Comparison of ENCODE assay signal across 8 cellular contexts in the genomic region with DNA sequence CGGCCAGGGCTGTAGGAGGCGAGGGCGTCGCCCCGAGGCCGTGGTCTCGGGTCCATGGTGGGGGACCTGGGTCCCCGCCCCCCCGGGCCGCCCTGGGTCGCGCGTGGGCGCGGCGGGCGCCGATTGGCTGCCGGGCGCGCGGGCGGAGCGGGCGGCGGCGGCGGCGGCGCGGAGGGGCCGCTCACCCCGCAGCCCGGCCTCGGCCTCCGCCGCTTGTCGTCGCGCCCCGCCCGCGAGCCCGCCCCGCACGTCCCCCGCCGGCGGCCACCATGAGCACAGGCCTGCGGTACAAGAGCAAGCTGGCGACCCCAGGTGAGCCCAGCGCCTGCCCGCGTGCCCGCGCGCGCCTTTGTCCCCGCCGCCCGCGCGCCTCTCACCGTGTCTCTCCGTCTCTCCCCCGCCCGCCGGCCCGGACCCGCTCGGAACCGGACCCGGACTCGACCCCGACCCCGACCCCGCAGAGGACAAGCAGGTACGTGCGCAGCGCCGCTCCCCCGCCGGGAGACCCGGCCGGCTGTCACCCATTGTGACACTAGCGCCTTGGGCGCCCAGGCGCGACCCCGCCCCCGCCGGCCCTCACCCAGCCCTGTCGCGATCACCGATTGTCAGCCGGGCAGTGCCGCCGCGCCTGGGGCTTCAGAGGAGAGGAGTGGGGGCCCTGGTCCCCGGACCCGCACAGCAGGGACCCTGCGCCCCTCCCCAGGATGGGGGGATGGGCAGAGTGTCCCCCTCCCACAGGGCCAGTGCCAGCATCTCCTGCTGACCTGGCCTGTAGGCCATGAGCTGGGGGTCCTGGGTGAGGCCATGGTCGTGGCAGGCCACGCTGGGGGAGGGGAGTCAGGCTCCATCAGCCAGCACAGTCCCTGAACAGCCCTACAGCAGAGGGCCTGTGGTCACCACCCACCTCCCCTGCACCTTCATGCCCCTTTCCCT. TPM values are rescaled to one million over a fixed set of nuclear protein-coding genes. Genes with fewer than 3 reads are reported as not detected.
A peak's percentile ranks its signal among the peaks of the same experiment; 100 is the strongest.
DNase-seq lines count a peak whose midpoint lies in the region; ATAC-seq and TF ChIP-seq lines count a peak whose summit lies in the region.

A gene (plus strand): TSS at position 184 of the 933 bp plus-strand sequence. CDS start 86 bp downstream, at position 270.

- TF ChIP-seq CTCF in fibroblast of villous mesenchyme (IDR thresholded peaks at IDR 0.05; ENCODE audit: insufficient read depth, low read depth, low read length) (no peak), osteocyte (IDR thresholded peaks at IDR 0.05) (no peak)

- DNase-seq in D341Med (ENCODE audit: low spot score): peak; percentile 69
- DNase-seq in T-cell: no peak
- DNase-seq in fibroblast of villous mesenchyme (ENCODE audit: low read depth): no peak
- DNase-seq in osteocyte (ENCODE audit: extremely low spot score, unreplicated experiment): no peak
- no peak for DNase-seq in HK-2 (ENCODE audit: unreplicated experiment)
- DNase-seq in NCI-H524 treated with DMSO at 0.1 percent for 48 hours (lab: John Stamatoyannopoulos, UW): no peak

- peaks cover 5 to 12% (median 10%) of the 10 kb centered on the region in 3 donors for H3K4me1 Mint-ChIP-seq in T-cell
- H3K4me1 Mint-ChIP-seq in osteocyte (ENCODE audit: unreplicated experiment): peaks cover 40% of the 10 kb centered on the region

- H3K27me3 Mint-ChIP-seq in T-cell (peaks cover 5 to 39% of the 10 kb centered on the region in 2 donors), osteocyte (ENCODE audit: unreplicated experiment) (no peaks in the 10 kb centered on the region)

- CTCF ChIA-PET in T-cell (lab: Charles Lee): no interaction called here

- ATAC-seq in T-cell (replicated peaks in 1 of 4) (no peak), GM18502 (IDR thresholded peaks at IDR 0.05; ENCODE audit: poor library complexity, unreplicated experiment) (no peak), GM21737 (IDR thresholded peaks at IDR 0.05; ENCODE audit: unreplicated experiment) (no peak)

- peak within 1 kb of the TSS; percentile 57 for H3K4me3 ChIP-seq in fibroblast of villous mesenchyme (ENCODE audit: low read depth, low read length)

- H3K9me3 Mint-ChIP-seq in T-cell: no peaks in the 10 kb centered on the region
- H3K9me3 Mint-ChIP-seq in osteocyte (ENCODE audit: unreplicated experiment): no peaks in the 10 kb centered on the region

- H3K36me3 Mint-ChIP-seq in T-cell (no peaks in the 10 kb centered on the region), osteocyte (ENCODE audit: unreplicated experiment) (no peaks in the 10 kb centered on the region)

- peak within 1 kb of the TSS; percentile 69 to 77 (median 72) for H3K4me3 Mint-ChIP-seq in T-cell
- peak within 1 kb of the TSS; percentile 76 for H3K4me3 Mint-ChIP-seq in osteocyte (ENCODE audit: unreplicated experiment)

- POLR2A ChIA-PET in T-cell (lab: Charles Lee): no interaction called here

- H3K27ac Mint-ChIP-seq in T-cell: no peak within 1 kb of the TSS
- peak within 1 kb of the TSS; percentile 56 for H3K27ac Mint-ChIP-seq in osteocyte (ENCODE audit: unreplicated experiment)

RNA-seq across cellular contexts. Expression of the gene that starts here (rescaled TPM):
- total RNA-seq in T-cell (1 to 10 TPM in 3 of 5 donors, under 1 TPM in 2; 0.33 to 3.2 (median 1.2) TPM), fibroblast of villous mesenchyme (10.4 and 14.8 TPM in 2 replicates), osteocyte (103 and 108 TPM in 2 replicates)
